8 cellular contexts compared by ENCODE assay signal in the genomic region with DNA sequence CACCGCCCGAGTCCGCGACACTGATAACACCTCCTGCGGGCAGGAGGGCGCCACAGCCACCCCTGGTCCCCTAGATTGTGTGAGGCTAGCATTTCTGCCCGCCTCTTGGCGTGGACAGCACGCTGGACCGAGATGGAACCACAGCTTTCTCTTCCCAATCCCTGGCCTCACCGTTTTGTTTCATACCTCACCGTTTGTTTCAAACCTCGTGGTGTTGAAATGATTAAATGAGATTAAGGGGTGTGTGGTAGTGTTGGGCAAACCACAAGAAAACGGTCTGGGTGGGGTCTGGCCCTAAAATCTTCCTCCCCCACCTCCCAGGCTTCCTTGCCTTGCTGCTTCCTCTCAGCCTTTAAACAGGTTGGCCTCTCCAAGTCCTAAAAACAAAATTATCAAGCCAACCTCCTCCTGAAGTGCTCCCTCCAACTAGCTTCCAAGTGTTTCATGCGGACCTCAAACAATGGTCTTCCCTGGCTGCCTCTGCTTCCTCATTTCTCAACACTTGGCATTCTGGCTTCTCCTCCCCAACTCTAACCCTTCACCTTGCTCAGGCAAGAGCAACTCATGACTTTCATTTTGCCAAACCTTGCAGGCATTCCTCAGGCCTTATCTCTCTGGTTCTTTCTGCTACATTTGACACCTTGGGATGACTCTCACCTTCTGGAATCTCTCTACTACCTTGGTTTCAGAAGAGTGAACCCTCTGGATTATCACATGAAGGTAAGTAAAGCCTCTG. TPM values are rescaled to one million over a fixed set of nuclear protein-coding genes. Genes with fewer than 3 reads are reported as not detected.
DNase-seq lines count a peak whose midpoint lies in the region; ATAC-seq and TF ChIP-seq lines count a peak whose summit lies in the region.

No MANE protein-coding gene starts in this region.

- peaks cover 13% of the 10 kb centered on the region for H3K27me3 Mint-ChIP-seq in endothelial cell (ENCODE audit: unreplicated experiment)

- peak overlapping the region; percentile 95 for H3K4me2 ChIP-seq in OCI-LY3 (ENCODE audit: low read length)

- H3K4me1 ChIP-seq in OCI-LY3 (ENCODE audit: low read length) (peaks cover 63% of the 10 kb centered on the region), ovary (ENCODE audit: insufficient read depth) (peaks cover 10% of the 10 kb centered on the region), BE2C (peaks cover 3% of the 10 kb centered on the region; the same call in 1 of the 2 replicates)

- in situ Hi-C loops in GM13976 (cut with MboI; ENCODE audit: low sequenced_read_pairs, unreplicated experiment): no loop called here

- H3K9me3 Mint-ChIP-seq in endothelial cell (ENCODE audit: unreplicated experiment): no peaks in the 10 kb centered on the region

- H3K27ac ChIP-seq in OCI-LY3 (ENCODE audit: low read length) (peak overlapping the region; percentile 65; the same call in 1 of the 2 replicates), ovary (no peak overlapping the region)

- H2AFZ ChIP-seq in OCI-LY3 (ENCODE audit: low read depth, low read length): no peak overlapping the region; the same call in 1 of the 2 replicates

- TF ChIP-seq EP300 in ovary (IDR thresholded peaks at IDR 0.05): no peak

- ATAC-seq in GM21423 (IDR thresholded peaks at IDR 0.05; ENCODE audit: unreplicated experiment): no peak

- H3K4me3 ChIP-seq in OCI-LY3 (ENCODE audit: low read length): peak overlapping the region; percentile 95
- H3K4me3 ChIP-seq in ovary: peak overlapping the region; percentile 88
- H3K4me3 ChIP-seq in BE2C (ENCODE audit: low read depth, low read length): no peak overlapping the region

- DNase-seq in GM13976 (ENCODE audit: low spot score) (peak; percentile 33), endothelial cell (ENCODE audit: low spot score) (no peak), ovary (no peak), BE2C (no peak), NCI-H1417 (lab: John Stamatoyannopoulos, UW) (no peak), RPMI8226 (no peak)

- H3K36me3 ChIP-seq in OCI-LY3 (replicated peaks; ENCODE audit: low read depth, low read length): peaks cover 13% of the 10 kb centered on the region
- no peaks in the 10 kb centered on the region for H3K36me3 ChIP-seq in ovary
- H3K36me3 ChIP-seq in BE2C: peaks cover 15% of the 10 kb centered on the region

- peak overlapping the region; percentile 67 for H3K9ac ChIP-seq in OCI-LY3 (ENCODE audit: low read length)

- H4K20me1 ChIP-seq in OCI-LY3 (ENCODE audit: insufficient read depth, low read length): peaks cover 22% of the 10 kb centered on the region

- H3K27me3 ChIP-seq in OCI-LY3 (ENCODE audit: low read depth, low read length) (no peaks in the 10 kb centered on the region), ovary (no peaks in the 10 kb centered on the region), BE2C (no peaks in the 10 kb centered on the region)

- intact Hi-C loops in ovary (cut with DNase I): loop anchor here in 2 of 4 donors (5.0 to 10.0 kb wide), 3 partner anchors 94 to 767 kb away; no protein-coding TSS in a partner anchor

- H3K79me2 ChIP-seq in OCI-LY3 (ENCODE audit: low read length): peaks cover 35% of the 10 kb centered on the region

- H3K9me3 ChIP-seq in OCI-LY3 (ENCODE audit: insufficient read depth, low read length): no peaks in the 10 kb centered on the region
- no peaks in the 10 kb centered on the region for H3K9me3 ChIP-seq in ovary
- H3K9me3 ChIP-seq in BE2C: no peaks in the 10 kb centered on the region

- no peak for TF ChIP-seq POLR2A in ovary (IDR thresholded peaks at IDR 0.05)

- H3K4me3 Mint-ChIP-seq in endothelial cell (ENCODE audit: unreplicated experiment): peak overlapping the region; percentile 75

- TF ChIP-seq CTCF in GM13976 (IDR thresholded peaks at IDR 0.05; ENCODE audit: borderline replicate concordance, control extremely low read depth, extremely low read depth, insufficient read depth, missing control alignments) (no peak), OCI-LY3 (IDR thresholded peaks at IDR 0.05; ENCODE audit: low read depth, low read length) (no peak), endothelial cell (IDR thresholded peaks at IDR 0.05; ENCODE audit: unreplicated experiment) (no peak), ovary (IDR thresholded peaks at IDR 0.05) (no peak), BE2C (IDR thresholded peaks at IDR 0.05; ENCODE audit: low read depth, low read length) (no peak)

- H3K4me1 Mint-ChIP-seq in endothelial cell (ENCODE audit: unreplicated experiment): peaks cover 25% of the 10 kb centered on the region

- H3K36me3 Mint-ChIP-seq in endothelial cell (ENCODE audit: low read depth, unreplicated experiment): peaks cover 13% of the 10 kb centered on the region

- H3K27ac Mint-ChIP-seq in endothelial cell (ENCODE audit: unreplicated experiment): peak overlapping the region; percentile 19

- 69 to 76% (median 74%) methylated on average over 15 of the region's 15 CpGs for WGBS in ovary, 3 donors

RNA-seq across cellular contexts. Expression of gene ATP13A3, which starts 1.4 kb away (rescaled TPM):
- 32.1 TPM for total RNA-seq in endothelial cell (ENCODE audit: unreplicated experiment)
- total RNA-seq in ovary: 100 to 1,000 TPM in 1 of 7 donors, 10 to 100 TPM in 6; 41.5 to 101 (median 53.4) TPM
- 10 to 100 TPM; 13.7 to 21.5 TPM for polyA plus RNA-seq in ovary
- polyA plus RNA-seq in BE2C (2012; ENCODE audit: insufficient read depth, insufficient read length, low read depth): 20.4 TPM
